Comparison of ENCODE assay signal across 12 cellular contexts in genomic region chr4:185017964-185018772, GRCh38. TPM values are rescaled to one million over a fixed set of nuclear protein-coding genes. Genes with fewer than 3 reads are reported as not detected.
DNase-seq lines count a peak whose midpoint lies in the region; ATAC-seq, FAIRE-seq and TF ChIP-seq lines count a peak whose summit lies in the region.
"Had no signal": no experiment of that assay in that cellular context is flagged by ENCODE, and none has a peak within 500 bp of the region (broad histone marks: within the 10 kb centered on the region; RNA-seq: fewer than 3 reads in every experiment).

TSS of gene HELT (plus strand) at chr4:185018490. CDS start at chr4:185018929, 439 bp downstream.

- no peaks in the 10 kb centered on the region for H3K36me3 ChIP-seq in neuronal stem cell (replicated peaks in 1 of 2; ENCODE audit: control insufficient read depth in 2 of 2, insufficient read depth in 2 of 2, low read length in 2 of 2)

- no peak for FAIRE-seq in GM12892 (lab: Jason Lieb, UNC)

- no peak within 1 kb of the TSS for H3K14ac ChIP-seq in neuronal stem cell (ENCODE audit: low read length)

- H4K8ac ChIP-seq in neuronal stem cell (ENCODE audit: low read depth, low read length): no peak within 1 kb of the TSS

- no peak within 1 kb of the TSS for H2BK120ac ChIP-seq in neuronal stem cell (ENCODE audit: low read depth, low read length)

- no peak within 1 kb of the TSS for H3K4ac ChIP-seq in neuronal stem cell (ENCODE audit: low read length)

- ATAC-seq in HG02571 (IDR thresholded peaks at IDR 0.05; ENCODE audit: unreplicated experiment): no peak
- ATAC-seq: left cardiac atrium; stimulated activated naive CD8-positive, alpha-beta T cell treated with anti-CD3 and anti-CD28 coated beads, Interleukin-15, Interleukin-2, amounts not matched to agents 100 U/mL and 50 U/mL, for 24 hours had no signal

- H2BK12ac ChIP-seq in neuronal stem cell (ENCODE audit: low read length): no peak within 1 kb of the TSS

- no peak for TF ChIP-seq POLR2A in GM12892 (IDR thresholded peaks at IDR 0.05; ENCODE audit: low read depth, low read length)

- H3K9me3 ChIP-seq in neuronal stem cell (replicated peaks in 1 of 2; ENCODE audit: control insufficient read depth in 2 of 2, insufficient read depth in 1 of 2, low read depth in 1 of 2, low read length in 2 of 2): no peaks in the 10 kb centered on the region

- H4K91ac ChIP-seq in neuronal stem cell (ENCODE audit: low read depth, low read length, poor library complexity): no peak within 1 kb of the TSS

- H3K27ac ChIP-seq in neuronal stem cell (replicated peaks; ENCODE audit: low read length): no peak within 1 kb of the TSS

- peak within 1 kb of the TSS; percentile 28 for H2AK5ac ChIP-seq in neuronal stem cell (ENCODE audit: low read depth, low read length)

- H3K4me2 ChIP-seq in neuronal stem cell (ENCODE audit: insufficient read depth, low read length, poor library complexity, severe bottlenecking): peak within 1 kb of the TSS; percentile 50

- H2BK15ac ChIP-seq in neuronal stem cell (ENCODE audit: low read length): no peak within 1 kb of the TSS

- H3K23ac ChIP-seq in neuronal stem cell (ENCODE audit: low read depth, low read length, poor library complexity): peak within 1 kb of the TSS; percentile 40

- no peaks in the 10 kb centered on the region for H3K79me1 ChIP-seq in neuronal stem cell (ENCODE audit: low read depth, low read length)

- DNase-seq in NCI-H1105 treated with DMSO at 0.1 percent for 48 hours (lab: John Stamatoyannopoulos, UW) (peak; percentile 36), NCI-H1105 (lab: John Stamatoyannopoulos, UW) (no peak), LNCaP clone FGC (ENCODE audit: low read depth) (no peak), astrocyte of the hippocampus (ENCODE audit: low read depth, low spot score) (peak; percentile 14), neuronal stem cell (ENCODE audit: low spot score) (no peak), SIG-M5 treated with dmso at 0.1 percent for 504 hours (lab: John Stamatoyannopoulos, UW; ENCODE audit: unreplicated experiment) (no peak), GM12892 (ENCODE audit: insufficient read length) (no peak)
- DNase-seq: activated B cell treated with CpG ODN at 0.5 μM for 24 hours; left cardiac atrium; NCI-H2029; stimulated activated naive CD8-positive, alpha-beta T cell treated with anti-CD3 and anti-CD28 coated beads, Interleukin-15, Interleukin-2, amounts not matched to agents 100 U/mL and 50 U/mL, for 24 hours had no signal

- H2BK5ac ChIP-seq in neuronal stem cell (ENCODE audit: low read length): no peak within 1 kb of the TSS

- peaks cover 51 to 100% (median 92%) of the 10 kb centered on the region in 3 experiments for H3K27me3 ChIP-seq in neuronal stem cell (ENCODE audit: control insufficient read depth in 3 of 3, insufficient read depth in 3 of 3, low read depth in 1 of 3, low read length in 3 of 3)

- H2AFZ ChIP-seq in neuronal stem cell (ENCODE audit: low read length): no peak within 1 kb of the TSS

- H3K18ac ChIP-seq in neuronal stem cell (ENCODE audit: low read length): no peak within 1 kb of the TSS

- no CpG with 5 or more reads among the region's 58 CpGs for WGBS in neuronal stem cell (ENCODE audit: extremely low coverage in 2 of 2, insufficient read length in 2 of 2, insufficient replicate concordance in 1 of 2), 2 donors

- H3K9ac ChIP-seq in neuronal stem cell (ENCODE audit: low read depth, low read length, poor library complexity): no peak within 1 kb of the TSS

- no peak for TF ChIP-seq CTCF in LNCaP clone FGC (IDR thresholded peaks at IDR 0.05; ENCODE audit: control insufficient read depth, extremely low read depth, insufficient read depth)

- peaks cover 4 to 16% of the 10 kb centered on the region in 2 donors for H3K4me1 ChIP-seq in neuronal stem cell (ENCODE audit: control insufficient read depth in 2 of 2, insufficient read depth in 1 of 2, low read depth in 1 of 2, low read length in 2 of 2)

- H3K4me3 ChIP-seq in LNCaP clone FGC (ENCODE audit: low read depth, low read length) (peak within 1 kb of the TSS; percentile 32), neuronal stem cell (ENCODE audit: low read length in 2 of 2) (no peak within 1 kb of the TSS)

RNA-seq across cellular contexts. Expression of gene HELT, which starts in this region (rescaled TPM):
- not detected for polyA plus RNA-seq in neuronal stem cell (2013, experiment 1 of 2)
- not detected for polyA plus RNA-seq in neuronal stem cell (2013, experiment 2 of 2)
- polyA plus RNA-seq in GM12892 (2012; ENCODE audit: missing spikeins): not detected

Comparison
In these comparisons a context has a peak if more than half of its experiments do, and no peak if none do; other contexts are left out.
1. DNase-seq: peak in NCI-H1105 treated with DMSO at 0.1 percent for 48 hours (single experiment) and astrocyte of the hippocampus (single experiment); none in NCI-H1105 (single experiment), LNCaP clone FGC (single experiment), neuronal stem cell (single experiment), SIG-M5 treated with dmso at 0.1 percent for 504 hours (single experiment) and GM12892 (single experiment).